In genomic region chr15:69954726-69955125, GRCh38 we compare ENCODE assay signal across 19 cellular contexts.
"Had no signal": no experiment of that assay in that cellular context is flagged by ENCODE, and none has a peak within 500 bp of the region (broad histone marks: within the 10 kb centered on the region; RNA-seq: fewer than 3 reads in every experiment).

No MANE protein-coding gene starts in this region.

- H3K27ac Mint-ChIP-seq: activated T-cell treated with anti-CD3 and anti-CD28 coated beads, Interleukin-2, amount 50 U/mL, for 72 hours; natural killer cell treated with Interleukin-12 subunit alpha and Interleukin-12 subunit beta and Interleukin-15 and Interleukin-18, amount 100 ng/mL, for 72 hours had no signal

- ATAC-seq: activated naive CD4-positive, alpha-beta T cell treated with anti-CD3 and anti-CD28 coated beads, Interleukin-2, amount 50 U/mL, for 72 hours; activated T-cell treated with anti-CD3 and anti-CD28 coated beads, Interleukin-2, amount 50 U/mL, for 72 hours; left colon had no signal

- H3K36me3 Mint-ChIP-seq: activated naive CD4-positive, alpha-beta T cell treated with anti-CD3 and anti-CD28 coated beads, Interleukin-2, amount 50 U/mL, for 72 hours; natural killer cell treated with Interleukin-12 subunit alpha and Interleukin-12 subunit beta and Interleukin-15 and Interleukin-18, amount 100 ng/mL, for 72 hours had no signal

- DNase-seq: activated CD4-positive, alpha-beta T cell treated with anti-CD3 and anti-CD28 coated beads, Interleukin-2, amount 50 U/mL, for 1 hour; activated gamma-delta T cell treated with Interleukin-2 at 50 U/mL for 16 hours; activated T-cell treated with anti-CD3 and anti-CD28 coated beads, Interleukin-2, amount 50 U/mL, for 72 hours; adrenal gland; cerebellar nuclear complex; cortex of kidney; hypothalamus; islet precursor cell; left colon; lower lobe of right lung; occipital lobe; posterior cingulate gyrus; stimulated activated CD4-positive, alpha-beta T cell treated with anti-CD3 and anti-CD28 coated beads, Interleukin-12 subunit alpha, Interleukin-12 subunit beta, amount 100 ng/mL, for 4 hours; stimulated activated CD4-positive, alpha-beta T cell treated with anti-CD3 and anti-CD28 coated beads, Interleukin-1b, Interleukin-23, amount 100 ng/mL, for 48 hours; stimulated activated CD8-positive, alpha-beta memory T cell treated with anti-CD3 and anti-CD28 coated beads, Interleukin-4, amount 100 ng/mL, for 48 hours; stimulated activated naive CD4-positive, alpha-beta T cell; substantia nigra had no signal

- H3K4me3 Mint-ChIP-seq: activated T-cell treated with anti-CD3 and anti-CD28 coated beads, Interleukin-2, amount 50 U/mL, for 72 hours; natural killer cell treated with Interleukin-12 subunit alpha and Interleukin-12 subunit beta and Interleukin-15 and Interleukin-18, amount 100 ng/mL, for 72 hours had no signal

- H3K9me3 Mint-ChIP-seq: activated naive CD4-positive, alpha-beta T cell treated with anti-CD3 and anti-CD28 coated beads, Interleukin-2, amount 50 U/mL, for 72 hours; activated T-cell treated with anti-CD3 and anti-CD28 coated beads, Interleukin-2, amount 50 U/mL, for 72 hours; natural killer cell treated with Interleukin-12 subunit alpha and Interleukin-12 subunit beta and Interleukin-15 and Interleukin-18, amount 100 ng/mL, for 72 hours had no signal
